In genomic region chr13:51856998-51857397, GRCh38 we compare ENCODE assay signal across 30 cellular contexts. TPM values are rescaled to one million over a fixed set of nuclear protein-coding genes. Genes with fewer than 3 reads are reported as not detected.
"Had no signal": no experiment of that assay in that cellular context is flagged by ENCODE, and none has a peak within 500 bp of the region (broad histone marks: within the 10 kb centered on the region; RNA-seq: fewer than 3 reads in every experiment).

No MANE protein-coding gene starts in this region.

- H3K9me3 Mint-ChIP-seq: activated B cell treated with CpG ODN at 0.5 μM for 24 hours; activated naive CD8-positive, alpha-beta T cell treated with anti-CD3 and anti-CD28 coated beads, Interleukin-2, amount 10 ng/mL, durations not matched to agents 7 days and 5 days; activated T-cell treated with anti-CD3 and anti-CD28 coated beads, Interleukin-2, amount 50 U/mL, for 24 hours; activated T-helper 17 cell treated with anti-CD3 and anti-CD28 coated beads, Interleukin-2, amount 50 U/mL, for 72 hours; immature natural killer cell had no signal

- H3K4me3 Mint-ChIP-seq: activated B cell treated with CpG ODN at 0.5 μM for 24 hours; activated CD4-positive, alpha-beta T cell treated with anti-CD3 and anti-CD28 coated beads for 36 hours; activated naive CD8-positive, alpha-beta T cell treated with anti-CD3 and anti-CD28 coated beads, Interleukin-2, amount 10 ng/mL, durations not matched to agents 7 days and 5 days; activated T-cell treated with anti-CD3 and anti-CD28 coated beads, Interleukin-2, amount 50 U/mL, for 24 hours; activated T-helper 17 cell treated with anti-CD3 and anti-CD28 coated beads, Interleukin-2, amount 50 U/mL, for 72 hours; immature natural killer cell; nephron had no signal

- H3K27ac Mint-ChIP-seq: activated B cell treated with CpG ODN at 0.5 μM for 24 hours; activated CD4-positive, alpha-beta T cell treated with anti-CD3 and anti-CD28 coated beads for 36 hours; activated naive CD8-positive, alpha-beta T cell treated with anti-CD3 and anti-CD28 coated beads, Interleukin-2, amount 10 ng/mL, durations not matched to agents 7 days and 5 days; activated T-cell treated with anti-CD3 and anti-CD28 coated beads, Interleukin-2, amount 50 U/mL, for 24 hours; activated T-helper 17 cell treated with anti-CD3 and anti-CD28 coated beads, Interleukin-2, amount 50 U/mL, for 72 hours; immature natural killer cell; nephron had no signal

- ATAC-seq: activated CD4-positive, alpha-beta T cell treated with anti-CD3 and anti-CD28 coated beads for 36 hours; activated T-helper 17 cell treated with anti-CD3 and anti-CD28 coated beads, Interleukin-2, amount 50 U/mL, for 72 hours; left ventricle myocardium superior; right cardiac atrium; stimulated activated naive CD8-positive, alpha-beta T cell treated with anti-CD3 and anti-CD28 coated beads, Interleukin-15, Interleukin-2, amounts not matched to agents 100 U/mL and 50 U/mL, for 24 hours had no signal

- H3K4me1 Mint-ChIP-seq: activated B cell treated with CpG ODN at 0.5 μM for 24 hours, immature natural killer cell, nephron had no signal

- DNase-seq: activated B cell treated with CpG ODN at 0.5 μM for 24 hours; activated CD4-positive, alpha-beta T cell treated with anti-CD3 and anti-CD28 coated beads for 36 hours; activated CD4-positive, alpha-beta T cell treated with anti-CD3 and anti-CD28 coated beads, Interleukin-2, amount 50 U/mL, for 4 hours; activated CD8-positive, alpha-beta memory T cell treated with anti-CD3 and anti-CD28 coated beads for 24 hours; activated CD8-positive, alpha-beta memory T cell treated with anti-CD3 and anti-CD28 coated beads, Interleukin-2, amount 50 U/mL, for 4 hours; activated naive CD4-positive, alpha-beta T cell; activated naive CD8-positive, alpha-beta T cell treated with anti-CD3 and anti-CD28 coated beads, Interleukin-2, amount 10 ng/mL, durations not matched to agents 7 days and 5 days; activated T-cell treated with anti-CD3 and anti-CD28 coated beads, Interleukin-2, amount 50 U/mL, for 24 hours; amniotic stem cell; glutamatergic neuron; immature natural killer cell; kidney glomerular epithelial cell; left ventricle myocardium superior; midbrain; ovary; right cardiac atrium; stimulated activated CD4-positive, alpha-beta T cell treated with anti-CD3 and anti-CD28 coated beads, Interleukin-12 subunit alpha, Interleukin-12 subunit beta, amount 100 ng/mL, for 4 hours; stimulated activated CD4-positive, alpha-beta T cell treated with anti-CD3 and anti-CD28 coated beads, Interleukin-4, amount 100 ng/mL, for 4 hours; stimulated activated naive CD8-positive, alpha-beta T cell treated with anti-CD3 and anti-CD28 coated beads, Interleukin-15, Interleukin-2, amounts not matched to agents 100 U/mL and 50 U/mL, for 24 hours; T1000; upper lobe of left lung had no signal

- H3K36me3 Mint-ChIP-seq: immature natural killer cell had no signal

RNA-seq across cellular contexts. Expression of gene CCDC70, which starts 4.8 kb away (rescaled TPM):
- total RNA-seq: activated B cell treated with CpG ODN at 0.5 μM for 24 hours; activated CD4-positive, alpha-beta T cell treated with anti-CD3 and anti-CD28 coated beads for 36 hours; activated naive CD8-positive, alpha-beta T cell treated with anti-CD3 and anti-CD28 coated beads, Interleukin-2, amount 10 ng/mL, durations not matched to agents 7 days and 5 days; breast epithelium; esophagus muscularis mucosa; frontal cortex; hepatocyte; left ventricle myocardium superior; myocyte; ovary; pulmonary artery endothelial cell; right cardiac atrium; subcutaneous adipose tissue; upper lobe of left lung had no signal

RNA-seq across cellular contexts. Expression of gene TMEM272, which starts 12.0 kb away (rescaled TPM):
- total RNA-seq: activated B cell treated with CpG ODN at 0.5 μM for 24 hours, esophagus muscularis mucosa, myocyte, pulmonary artery endothelial cell, subcutaneous adipose tissue had no signal
